In genomic region chr13:97692628-97693027, GRCh38 we compare ENCODE assay signal across 8 cellular contexts.
"Had no signal": no experiment of that assay in that cellular context is flagged by ENCODE, and none has a peak within 500 bp of the region (broad histone marks: within the 10 kb centered on the region; RNA-seq: fewer than 3 reads in every experiment).

No MANE protein-coding gene starts in this region.

- DNase-seq: GDM1, GF-D8 had no signal

- ATAC-seq: GM12878 had no signal

- FAIRE-seq: G401.6, GM12878, GM12891, GM12892, GM18507, GM19239 had no signal

- H3K4me3 ChIP-seq: GM12878 had no signal
